11 cellular contexts compared by ENCODE assay signal in genomic region chr1:95021794-95022193, GRCh38. TPM values are rescaled to one million over a fixed set of nuclear protein-coding genes. Genes with fewer than 3 reads are reported as not detected.
DNase-seq lines count a peak whose midpoint lies in the region; TF ChIP-seq lines count a peak whose summit lies in the region.
"Had no signal": no experiment of that assay in that cellular context is flagged by ENCODE, and none has a peak within 500 bp of the region (broad histone marks: within the 10 kb centered on the region; RNA-seq: fewer than 3 reads in every experiment).

No MANE protein-coding gene starts in this region.

- no peak for TF ChIP-seq POLR2A in suprapubic skin (IDR thresholded peaks at IDR 0.05)

- no peak for TF ChIP-seq CTCF in suprapubic skin (IDR thresholded peaks at IDR 0.05)

- H3K23ac ChIP-seq in mesenchymal stem cell (ENCODE audit: low read length in 2 of 2), result no peak overlapping the region

- H3K14ac ChIP-seq in mesenchymal stem cell (ENCODE audit: low read length in 2 of 2), result no peak overlapping the region

- no peak overlapping the region for H2BK120ac ChIP-seq in mesenchymal stem cell (ENCODE audit: low read depth, low read length)

- H3K4me3 ChIP-seq in MG63 (no peak overlapping the region), mesenchymal stem cell (ENCODE audit: insufficient read depth in 1 of 2, low read depth in 1 of 2, low read length in 2 of 2) (peak overlapping the region in 1 of 2 experiments; percentile 61), suprapubic skin (no peak overlapping the region)

- peak; percentile 12 for DNase-seq in MG63
- DNase-seq in mesenchymal stem cell, result no peak
- no peak for DNase-seq in suprapubic skin (ENCODE audit: low spot score in 2 of 2)
- DNase-seq in A172 (ENCODE audit: low spot score), result no peak
- DNase-seq in NCI-H2171 treated with DMSO at 0.1 percent for 48 hours (lab: John Stamatoyannopoulos, UW), result no peak
- no peak for DNase-seq in NCI-H524 treated with DMSO at 0.1 percent for 48 hours (lab: John Stamatoyannopoulos, UW)
- DNase-seq in HK-2 (ENCODE audit: unreplicated experiment), result no peak
- DNase-seq: activated T-cell treated with anti-CD3 and anti-CD28 coated beads, Interleukin-2, amount 50 U/mL, for 24 hours; NCI-H1417 treated with DMSO at 0.1 percent for 48 hours; OCI-M1 had no signal

- no peak overlapping the region for H2AFZ ChIP-seq in mesenchymal stem cell (ENCODE audit: low read depth, low read length)

- H3K9me3 ChIP-seq in MG63 (peaks cover 13% of the 10 kb centered on the region; the same call in 1 of the 2 replicates), mesenchymal stem cell (ENCODE audit: control insufficient read depth, low read length) (peaks cover 6% of the 10 kb centered on the region), suprapubic skin (no peaks in the 10 kb centered on the region)

- TF ChIP-seq EP300 in suprapubic skin (IDR thresholded peaks at IDR 0.05), result no peak

- peak overlapping the region; percentile 67 for H3K9ac ChIP-seq in mesenchymal stem cell (ENCODE audit: low read length)

- H3K4me2 ChIP-seq in mesenchymal stem cell (ENCODE audit: low read length, poor library complexity, severe bottlenecking), result peak overlapping the region; percentile 3

- H3K27me3 ChIP-seq in MG63 (no peaks in the 10 kb centered on the region), mesenchymal stem cell (ENCODE audit: control insufficient read depth in 1 of 2, insufficient read depth in 1 of 2, low read length in 2 of 2) (no peaks in the 10 kb centered on the region), suprapubic skin (no peaks in the 10 kb centered on the region)

- H2BK5ac ChIP-seq in mesenchymal stem cell (ENCODE audit: low read depth, low read length, poor library complexity, severe bottlenecking), result no peak overlapping the region

- H2AK5ac ChIP-seq in mesenchymal stem cell (ENCODE audit: low read length, severe bottlenecking), result no peak overlapping the region

- no peak overlapping the region for H3K4ac ChIP-seq in mesenchymal stem cell (ENCODE audit: low read depth in 1 of 2, low read length in 2 of 2)

- H3K27ac ChIP-seq in cingulate gyrus (ENCODE audit: low read depth, low read length), result peak overlapping the region; percentile 61
- no peak overlapping the region for H3K27ac ChIP-seq in mesenchymal stem cell (ENCODE audit: low read length, poor library complexity, severe bottlenecking)
- H3K27ac ChIP-seq in suprapubic skin, result peak overlapping the region; percentile 29

- H3K36me3 ChIP-seq in MG63 (peaks cover 25% of the 10 kb centered on the region), mesenchymal stem cell (ENCODE audit: control insufficient read depth in 1 of 2, insufficient read depth in 2 of 2, low read depth in 1 of 2, low read length in 2 of 2) (peaks cover 3 to 7% of the 10 kb centered on the region in 2 experiments), suprapubic skin (peaks cover 14% of the 10 kb centered on the region)

- no peak overlapping the region for H4K8ac ChIP-seq in mesenchymal stem cell (ENCODE audit: low read length)

- no peak overlapping the region for H4K91ac ChIP-seq in mesenchymal stem cell (ENCODE audit: low read length)

- 83% methylated on average over 3 of the region's 3 CpGs for WGBS in mesenchymal stem cell
- WGBS in suprapubic skin, result 38% methylated on average over 3 of the region's 3 CpGs

- H3K4me1 ChIP-seq in mesenchymal stem cell (ENCODE audit: control insufficient read depth, insufficient read depth, low read depth, low read length) (peaks cover 4% of the 10 kb centered on the region), suprapubic skin (peaks cover 33% of the 10 kb centered on the region)

- H3K18ac ChIP-seq in mesenchymal stem cell (ENCODE audit: low read depth in 1 of 2, low read length in 2 of 2), result no peak overlapping the region

- no peak overlapping the region for H2BK12ac ChIP-seq in mesenchymal stem cell (ENCODE audit: low read length in 2 of 2)

- H2BK15ac ChIP-seq in mesenchymal stem cell (ENCODE audit: low read depth, poor library complexity, severe bottlenecking), result no peak overlapping the region

- peaks cover 1% of the 10 kb centered on the region for H3K79me1 ChIP-seq in mesenchymal stem cell (replicated peaks; ENCODE audit: low read length, poor library complexity, severe bottlenecking)

RNA-seq across cellular contexts. Expression of gene ALG14, which starts 51.0 kb away (rescaled TPM):
- total RNA-seq in MG63 (2014; rRNA removed; shearing (Covaris generic); ENCODE audit: low replicate concordance), result 3.2 and 4.4 TPM in 2 replicates
- polyA plus RNA-seq in mesenchymal stem cell (2013, experiment 1 of 2), result 7.6 TPM
- 6.4 TPM for polyA plus RNA-seq in mesenchymal stem cell (2013, experiment 2 of 2)
- 1 to 10 TPM in 2 of 4 donors, under 1 TPM in 2; 0.80 to 1.6 (median 1.1) TPM for total RNA-seq in suprapubic skin
- total RNA-seq in A172 (2014; rRNA removed; shearing (Covaris generic)), result 3.3 and 4.8 TPM in 2 replicates
